Comparison of ENCODE assay signal across 24 cellular contexts in genomic region chr2:53475766-53476165, GRCh38.
DNase-seq lines count a peak whose midpoint lies in the region; ATAC-seq and TF ChIP-seq lines count a peak whose summit lies in the region.
"Had no signal": no experiment of that assay in that cellular context is flagged by ENCODE, and none has a peak within 500 bp of the region (broad histone marks: within the 10 kb centered on the region; RNA-seq: fewer than 3 reads in every experiment).

No MANE protein-coding gene starts in this region.

- intact Hi-C loops in Calu3 (cut with micrococcal nuclease; ENCODE audit: unreplicated experiment), result no loop called here
- intact Hi-C loops in PC-9 (cut with micrococcal nuclease; ENCODE audit: unreplicated experiment), result loop anchor here (1.0 to 10.0 kb wide), 5 partner anchors 20 to 271 kb away; no protein-coding TSS in a partner anchor
- intact Hi-C loops in testis (cut with DNase I; ENCODE audit: low total_unique reads), result no loop called here

- H3K4me3 ChIP-seq in PC-9 (peak overlapping the region; percentile 6; the same call in 1 of the 2 replicates), testis (no peak overlapping the region), GM23338 (no peak overlapping the region)
- H3K4me3 ChIP-seq: MG63, Peyer's patch, SJSA1 had no signal

- CTCF ChIA-PET in Calu3 (lab: Charles Lee), result no interaction called here
- CTCF ChIA-PET in PC-9 (lab: Charles Lee), result no interaction called here

- peak overlapping the region; percentile 2 for H3K4me3 Mint-ChIP-seq in Calu3 (ENCODE audit: low read depth, unreplicated experiment)
- H3K4me3 Mint-ChIP-seq in GM23338, result no peak overlapping the region
- H3K4me3 Mint-ChIP-seq: CD4-positive, alpha-beta memory T cell; T-cell had no signal

- H3K27ac ChIP-seq in PC-9 (peak overlapping the region; percentile 90), foreskin keratinocyte (no peak overlapping the region), testis (no peak overlapping the region), GM23338 (ENCODE audit: low read depth) (no peak overlapping the region)
- H3K27ac ChIP-seq: Peyer's patch, SJSA1 had no signal

- H3K4me2 ChIP-seq in PC-9 (peak overlapping the region; percentile 66), GM23338 (no peak overlapping the region)

- ATAC-seq in foreskin keratinocyte (peak; percentile 26), HG02678 (IDR thresholded peaks at IDR 0.05; ENCODE audit: unreplicated experiment) (no peak), GM23338 (no peak)
- ATAC-seq: Right ventricle myocardium inferior, T-cell had no signal

- H2AFZ ChIP-seq in PC-9, result no peak overlapping the region
- no peak overlapping the region; the same call in 1 of the 2 replicates for H2AFZ ChIP-seq in GM23338

- H3K27me3 Mint-ChIP-seq in Calu3 (ENCODE audit: unreplicated experiment) (no peaks in the 10 kb centered on the region), GM23338 (ENCODE audit: insufficient read depth, low read depth, poor library complexity) (no peaks in the 10 kb centered on the region)

- POLR2A ChIA-PET in PC-9 (lab: Charles Lee; ENCODE audit: unreplicated experiment), result no interaction called here

- no peak for TF ChIP-seq CTCF in Calu3 (IDR thresholded peaks at IDR 0.05; ENCODE audit: unreplicated experiment)
- no peak for TF ChIP-seq CTCF in PC-9 (conservative IDR thresholded peaks at IDR 0.05)
- TF ChIP-seq CTCF in foreskin keratinocyte (conservative IDR thresholded peaks at IDR 0.05), result no peak
- TF ChIP-seq CTCF in testis (IDR thresholded peaks at IDR 0.05), result no peak
- TF ChIP-seq CTCF in GM23338 (conservative IDR thresholded peaks at IDR 0.05; ENCODE audit: low read depth in 2 of 2), result no peak

- H4K20me1 ChIP-seq in PC-9 (ENCODE audit: insufficient read depth) (no peaks in the 10 kb centered on the region), GM23338 (replicated peaks; ENCODE audit: insufficient read depth) (no peaks in the 10 kb centered on the region)

- H3K36me3 Mint-ChIP-seq in Calu3 (ENCODE audit: insufficient read depth, unreplicated experiment) (no peaks in the 10 kb centered on the region), GM23338 (ENCODE audit: low read depth) (no peaks in the 10 kb centered on the region)
- H3K36me3 Mint-ChIP-seq: CD4-positive, alpha-beta memory T cell; T-cell had no signal

- no TSS peak for BruUV-seq in Calu3 (replicated peaks; lab: Mats Ljungman, UMichigan)
- no TSS peak for BruUV-seq in PC-9 (replicated peaks; lab: Mats Ljungman, UMichigan)

- WGBS in testis, 2 donors, result 88 to 92% methylated on average over 2 of the region's 2 CpGs

- peaks cover 36% of the 10 kb centered on the region for H3F3A ChIP-seq in PC-9 (ENCODE audit: insufficient read depth, low read depth)
- H3F3A ChIP-seq in GM23338 (replicated peaks; ENCODE audit: low read depth), result no peaks in the 10 kb centered on the region

- no peaks in the 10 kb centered on the region for H3K79me2 ChIP-seq in PC-9 (ENCODE audit: low read depth)
- H3K79me2 ChIP-seq in GM23338 (replicated peaks; ENCODE audit: insufficient read depth), result no peaks in the 10 kb centered on the region

- no peaks in the 10 kb centered on the region for H3K27me3 ChIP-seq in PC-9 (ENCODE audit: insufficient read depth, low read depth)
- H3K27me3 ChIP-seq in foreskin keratinocyte, result no peaks in the 10 kb centered on the region
- H3K27me3 ChIP-seq in testis, result no peaks in the 10 kb centered on the region
- no peaks in the 10 kb centered on the region for H3K27me3 ChIP-seq in GM23338 (ENCODE audit: insufficient read depth)
- H3K27me3 ChIP-seq: MG63, Peyer's patch, SJSA1 had no signal

- H3K9me3 Mint-ChIP-seq in Calu3 (ENCODE audit: low read depth, unreplicated experiment), result no peaks in the 10 kb centered on the region
- no peaks in the 10 kb centered on the region for H3K9me3 Mint-ChIP-seq in GM23338
- H3K9me3 Mint-ChIP-seq: T-cell had no signal

- H3K4me1 Mint-ChIP-seq in Calu3 (ENCODE audit: low read depth, unreplicated experiment), result peaks cover 25% of the 10 kb centered on the region
- H3K4me1 Mint-ChIP-seq in GM23338, result no peaks in the 10 kb centered on the region
- H3K4me1 Mint-ChIP-seq: CD4-positive, alpha-beta memory T cell; T-cell had no signal

- H3K9me2 ChIP-seq in PC-9 (ENCODE audit: insufficient read depth), result no peaks in the 10 kb centered on the region
- H3K9me2 ChIP-seq in GM23338 (ENCODE audit: insufficient read depth), result peaks cover 7% of the 10 kb centered on the region; the same call in 1 of the 2 replicates

- H3K4me1 ChIP-seq in PC-9 (replicated peaks; ENCODE audit: insufficient read depth) (peaks cover 43% of the 10 kb centered on the region), foreskin keratinocyte (peaks cover 16% of the 10 kb centered on the region), testis (peaks cover 3% of the 10 kb centered on the region), GM23338 (ENCODE audit: insufficient read depth) (no peaks in the 10 kb centered on the region)
- H3K4me1 ChIP-seq: Peyer's patch had no signal

- H3K36me3 ChIP-seq in PC-9 (ENCODE audit: low read depth) (no peaks in the 10 kb centered on the region), testis (ENCODE audit: low read depth, missing control alignments) (no peaks in the 10 kb centered on the region), GM23338 (ENCODE audit: insufficient read depth) (no peaks in the 10 kb centered on the region)
- H3K36me3 ChIP-seq: MG63, Peyer's patch, SJSA1 had no signal

- TF ChIP-seq POLR2A in testis (IDR thresholded peaks at IDR 0.05), result no peak

- peak overlapping the region; percentile 47 for H3K27ac Mint-ChIP-seq in Calu3 (ENCODE audit: unreplicated experiment)
- no peak overlapping the region for H3K27ac Mint-ChIP-seq in GM23338
- H3K27ac Mint-ChIP-seq: CD4-positive, alpha-beta memory T cell; T-cell had no signal

- DNase-seq in Calu3, result no peak
- DNase-seq in HCEC 1CT, result peak; percentile 63
- peak in 1 of 2 experiments; percentile 68 for DNase-seq in PC-9
- DNase-seq in foreskin keratinocyte, result peak in 1 of 2 donors; percentile 29
- DNase-seq in testis, result no peak
- DNase-seq in GM23338 (ENCODE audit: low spot score), result no peak
- DNase-seq in NCI-H2029 treated with DMSO at 0.1 percent for 48 hours (lab: John Stamatoyannopoulos, UW), result no peak
- DNase-seq: C1 segment of cervical spinal cord; CD4-positive, alpha-beta memory T cell; COR-L47; DMS153; DND-41; KBM-7; NCI-H1105 treated with DMSO at 0.1 percent for 48 hours; NCI-H146; NCI-H2029; NCI-H2227 treated with DMSO at 0.1 percent for 48 hours; NCI-H526 treated with DMSO at 0.1 percent for 48 hours; Peyer's patch; T-cell had no signal

- no peaks in the 10 kb centered on the region; the same call in 1 of the 2 replicates for H3K9me3 ChIP-seq in PC-9 (ENCODE audit: insufficient read depth, low read depth)
- H3K9me3 ChIP-seq in testis, result no peaks in the 10 kb centered on the region
- H3K9me3 ChIP-seq: MG63, Peyer's patch, SJSA1 had no signal

TF ChIP-seq in GM23338, 12 proteins besides CTCF, POLR2A, EP300 and RAD21 (continues in another document):
- TF ChIP-seq NANOG (IDR thresholded peaks at IDR 0.05; ENCODE audit: borderline replicate concordance) (no peak), POLR2AphosphoS5 (IDR thresholded peaks at IDR 0.05; ENCODE audit: low read depth) (no peak)
